16 cellular contexts compared by ENCODE assay signal in genomic region chr14:73727181-73727580, GRCh38. TPM values are rescaled to one million over a fixed set of nuclear protein-coding genes. Genes with fewer than 3 reads are reported as not detected.
A peak's percentile ranks its signal among the peaks of the same experiment; 100 is the strongest.
DNase-seq lines count a peak whose midpoint lies in the region; ATAC-seq, FAIRE-seq and TF ChIP-seq lines count a peak whose summit lies in the region.
"Had no signal": no experiment of that assay in that cellular context is flagged by ENCODE, and none has a peak within 500 bp of the region (broad histone marks: within the 10 kb centered on the region; RNA-seq: fewer than 3 reads in every experiment).

No MANE protein-coding gene starts in this region.

- FAIRE-seq in GM12892 (lab: Jason Lieb, UNC) = peak; percentile 36
- FAIRE-seq: GM18507, H54 had no signal

- no peak for TF ChIP-seq CTCF in AG04450 (IDR thresholded peaks at IDR 0.05; ENCODE audit: low read depth, low read length)
- no peak for TF ChIP-seq CTCF in breast epithelium (IDR thresholded peaks at IDR 0.05)
- no peak for TF ChIP-seq CTCF in progenitor cell of endocrine pancreas (IDR thresholded peaks at IDR 0.05; ENCODE audit: unreplicated experiment)

- peak overlapping the region; percentile 78 for H3K27ac Mint-ChIP-seq in progenitor cell of endocrine pancreas

- peaks cover 5% of the 10 kb centered on the region for H3K36me3 ChIP-seq in breast epithelium
- H3K36me3 ChIP-seq: ovary had no signal

- no peak for TF ChIP-seq POLR2A in GM12892 (IDR thresholded peaks at IDR 0.05; ENCODE audit: low read depth, low read length)
- no peak for TF ChIP-seq POLR2A in breast epithelium (IDR thresholded peaks at IDR 0.05)

- no peak for ATAC-seq in GM18861 (IDR thresholded peaks at IDR 0.05; ENCODE audit: unreplicated experiment)

- H3K27me3 ChIP-seq in AG04450 (ENCODE audit: control insufficient read depth, insufficient read depth, low read length) = no peaks in the 10 kb centered on the region
- no peaks in the 10 kb centered on the region for H3K27me3 ChIP-seq in breast epithelium
- H3K27me3 ChIP-seq: colonic mucosa, ovary had no signal

- H3K4me1 ChIP-seq in breast epithelium = peaks cover 0 to 6% of the 10 kb centered on the region in 2 donors

- H3K27me3 Mint-ChIP-seq in progenitor cell of endocrine pancreas = no peaks in the 10 kb centered on the region

- no peak for DNase-seq in AG04450 (ENCODE audit: low read depth, low spot score)
- DNase-seq in GM12892 (ENCODE audit: insufficient read length) = no peak
- no peak for DNase-seq in breast epithelium (ENCODE audit: low spot score in 2 of 2)
- no peak for DNase-seq in progenitor cell of endocrine pancreas (ENCODE audit: low spot score, unreplicated experiment)
- DNase-seq in NK-92 treated with Interleukin-12 subunit alpha and Interleukin-12 subunit beta, amount 100 ng/mL, for 24 hours (lab: John Stamatoyannopoulos, UW) = no peak
- DNase-seq in NCI-H69 (lab: John Stamatoyannopoulos, UW) = no peak
- no peak for DNase-seq in NCI-H187 (lab: John Stamatoyannopoulos, UW)
- DNase-seq: colonic mucosa; NCI-H2171; stimulated activated CD4-positive, alpha-beta T cell treated with anti-CD3 and anti-CD28 coated beads, Interleukin-2, amount 100 ng/mL, for 48 hours; stimulated activated naive CD4-positive, alpha-beta T cell treated with Interleukin-2 at 50 U/mL for 16 hours had no signal

- H3K27ac ChIP-seq in AG04450 (ENCODE audit: low read depth, low read length) = peak overlapping the region; percentile 31
- H3K27ac ChIP-seq in breast epithelium = peak overlapping the region; percentile 69 to 97
- H3K27ac ChIP-seq: ovary had no signal

- peaks cover 20% of the 10 kb centered on the region for H3K36me3 Mint-ChIP-seq in progenitor cell of endocrine pancreas (ENCODE audit: insufficient read depth)

- H3K4me1 Mint-ChIP-seq in progenitor cell of endocrine pancreas (ENCODE audit: low read depth) = no peaks in the 10 kb centered on the region

- no peaks in the 10 kb centered on the region for H3K9me3 ChIP-seq in AG04450 (ENCODE audit: control insufficient read depth, insufficient read depth, low read length)
- H3K9me3 ChIP-seq in breast epithelium = no peaks in the 10 kb centered on the region
- H3K9me3 ChIP-seq: colonic mucosa, ovary had no signal

- intact Hi-C loops in breast epithelium (cut with DNase I; ENCODE audit: low total_unique reads) = loop anchor here (10.0 kb wide), 1 partner anchor 88 kb away; no protein-coding TSS in a partner anchor

- no peak overlapping the region for H3K4me3 Mint-ChIP-seq in progenitor cell of endocrine pancreas (ENCODE audit: low read depth)
- H3K4me3 Mint-ChIP-seq: mesothelial cell of epicardium had no signal

- H3K4me3 ChIP-seq in AG04450 (ENCODE audit: low read depth, low read length) (no peak overlapping the region), breast epithelium (no peak overlapping the region)
- H3K4me3 ChIP-seq: colonic mucosa, ovary had no signal

- POLR2A ChIA-PET in AG04450 (lab: Yijun Ruan, JAX) = interaction anchor here (0.5 to 1.1 kb wide), 2 partner anchors 14 to 85 kb away, joined by 4 to 8 read pairs; no protein-coding TSS in a partner anchor

- no peaks in the 10 kb centered on the region for H3K9me3 Mint-ChIP-seq in progenitor cell of endocrine pancreas (ENCODE audit: low read depth)
- H3K9me3 Mint-ChIP-seq: mesothelial cell of epicardium had no signal

- CTCF ChIA-PET in AG04450 (lab: Charles Lee) = interaction anchor here (0.8 to 2.1 kb wide), 7 partner anchors 10 to 216 kb away, joined by 3 to 10 read pairs (median 4); no protein-coding TSS in a partner anchor

RNA-seq across cellular contexts. Expression of gene PNMA1, which starts 13.0 kb away (rescaled TPM):
- 21.3 and 21.5 TPM in 2 replicates for polyA plus RNA-seq in AG04450 (2011; rRNA removed)
- 10.9 and 12.6 TPM in 2 replicates for polyA minus RNA-seq in AG04450 (2011; rRNA and poly(A)+ RNA removed)
- 13.3 TPM for polyA plus RNA-seq in GM12892 (2012; ENCODE audit: missing spikeins)
- total RNA-seq in breast epithelium (10 to 100 TPM; 12.1 to 19.3 (median 19.2) TPM), progenitor cell of endocrine pancreas (52.7 and 59.0 TPM in 2 replicates)
